ENCODE assay signal across 21 cellular contexts in genomic region chr10:88920198-88920597, GRCh38. TPM values are rescaled to one million over a fixed set of nuclear protein-coding genes. Genes with fewer than 3 reads are reported as not detected.
DNase-seq lines count a peak whose midpoint lies in the region; ATAC-seq, FAIRE-seq and TF ChIP-seq lines count a peak whose summit lies in the region.
"Had no signal": no experiment of that assay in that cellular context is flagged by ENCODE, and none has a peak within 500 bp of the region (broad histone marks: within the 10 kb centered on the region; RNA-seq: fewer than 3 reads in every experiment).

No MANE protein-coding gene starts in this region.

- peak; percentile 23 for FAIRE-seq in small intestine (lab: Jason Lieb, UNC)
- FAIRE-seq: D721Med had no signal

- no peak overlapping the region for H3K4me3 Mint-ChIP-seq in naive thymus-derived CD8-positive, alpha-beta T cell
- no peak overlapping the region for H3K4me3 Mint-ChIP-seq in GM23338
- no peak overlapping the region for H3K4me3 Mint-ChIP-seq in T-helper 17 cell

- TF ChIP-seq CTCF in GM23338 (conservative IDR thresholded peaks at IDR 0.05; ENCODE audit: low read depth in 2 of 2), result no peak

- H3K36me3 Mint-ChIP-seq in naive thymus-derived CD8-positive, alpha-beta T cell, result peaks cover 0 to 61% (median 12%) of the 10 kb centered on the region in 3 donors
- no peaks in the 10 kb centered on the region for H3K36me3 Mint-ChIP-seq in GM23338 (ENCODE audit: low read depth)
- peaks cover 5% of the 10 kb centered on the region for H3K36me3 Mint-ChIP-seq in T-helper 17 cell (ENCODE audit: low read depth)

- H3K79me2 ChIP-seq in GM23338 (replicated peaks; ENCODE audit: insufficient read depth), result no peaks in the 10 kb centered on the region

- H3K9me2 ChIP-seq in GM23338 (ENCODE audit: insufficient read depth), result no peaks in the 10 kb centered on the region

- no peaks in the 10 kb centered on the region for H3K27me3 Mint-ChIP-seq in naive thymus-derived CD8-positive, alpha-beta T cell
- H3K27me3 Mint-ChIP-seq in GM23338 (ENCODE audit: insufficient read depth, low read depth, poor library complexity) (no peaks in the 10 kb centered on the region), T-helper 17 cell (no peaks in the 10 kb centered on the region)

- POLR2A ChIA-PET in naive thymus-derived CD8-positive, alpha-beta T cell (lab: Charles Lee), result no interaction called here

- H3K27me3 ChIP-seq in small intestine (ENCODE audit: control insufficient read depth in 2 of 2, insufficient read depth in 2 of 2, low read length in 2 of 2) (no peaks in the 10 kb centered on the region), GM23338 (ENCODE audit: insufficient read depth) (no peaks in the 10 kb centered on the region)
- H3K27me3 ChIP-seq: Peyer's patch, SJSA1 had no signal

- H3K36me3 ChIP-seq in small intestine (ENCODE audit: control insufficient read depth in 2 of 2, insufficient read depth in 2 of 2, low read length in 2 of 2) (peaks cover 0 to 2% of the 10 kb centered on the region in 2 donors), GM23338 (ENCODE audit: insufficient read depth) (no peaks in the 10 kb centered on the region)
- H3K36me3 ChIP-seq: HAP-1 had no signal

- H3K4me1 ChIP-seq in small intestine (ENCODE audit: control insufficient read depth in 2 of 2, insufficient read depth in 1 of 2, low read depth in 1 of 2, low read length in 1 of 2) (no peaks in the 10 kb centered on the region), GM23338 (ENCODE audit: insufficient read depth) (no peaks in the 10 kb centered on the region)
- H3K4me1 ChIP-seq: HAP-1, Peyer's patch, SJSA1 had no signal

- H3K4me2 ChIP-seq in GM23338, result no peak overlapping the region

- no peaks in the 10 kb centered on the region for H3F3A ChIP-seq in GM23338 (replicated peaks; ENCODE audit: low read depth)

- no peaks in the 10 kb centered on the region for H4K20me1 ChIP-seq in GM23338 (replicated peaks; ENCODE audit: insufficient read depth)

- ATAC-seq in SK-N-SH treated with all-trans-retinoic acid at 6 μM for 48 hours (peak; percentile 48), GM23338 (no peak), GM18868 (IDR thresholded peaks at IDR 0.05; ENCODE audit: unreplicated experiment) (no peak), T-helper 17 cell (no peak)
- ATAC-seq in naive thymus-derived CD8-positive, alpha-beta T cell, result no peak

- H3K9me3 ChIP-seq in small intestine (ENCODE audit: control insufficient read depth, low read depth), result no peaks in the 10 kb centered on the region
- H3K9me3 ChIP-seq in T-helper 17 cell (ENCODE audit: control insufficient read depth, low read length, poor library complexity, severe bottlenecking), result no peaks in the 10 kb centered on the region
- H3K9me3 ChIP-seq: HAP-1, Peyer's patch, SJSA1 had no signal

- H3K4me3 ChIP-seq in small intestine (ENCODE audit: low read depth in 1 of 2, low read length in 2 of 2) (no peak overlapping the region), GM23338 (no peak overlapping the region)
- H3K4me3 ChIP-seq: HAP-1, Peyer's patch, SJSA1 had no signal

- WGBS in small intestine, 3 donors, result 44 to 47% (median 46%) methylated on average over 2 of the region's 2 CpGs

- H3K4me1 Mint-ChIP-seq in naive thymus-derived CD8-positive, alpha-beta T cell, result peaks cover 0 to 3% (median 1%) of the 10 kb centered on the region in 4 donors
- no peaks in the 10 kb centered on the region for H3K4me1 Mint-ChIP-seq in GM23338
- peaks cover 7% of the 10 kb centered on the region for H3K4me1 Mint-ChIP-seq in T-helper 17 cell

- no peak overlapping the region for H3K27ac Mint-ChIP-seq in naive thymus-derived CD8-positive, alpha-beta T cell
- H3K27ac Mint-ChIP-seq in GM23338, result no peak overlapping the region
- no peak overlapping the region for H3K27ac Mint-ChIP-seq in T-helper 17 cell

- DNase-seq in GM03348 (ENCODE audit: low spot score) (peak; percentile 21), fibroblast of peridontal ligament (ENCODE audit: extremely low read depth) (peak; percentile 67), small intestine (no peak), GM23338 (ENCODE audit: low spot score) (no peak), T-helper 17 cell (no peak)
- DNase-seq in naive thymus-derived CD8-positive, alpha-beta T cell, result no peak
- DNase-seq: AML-193; KBM-7; NCI-H1105 treated with DMSO at 0.1 percent for 48 hours; NCI-H1694; NCI-H2081 treated with DMSO at 0.1 percent for 48 hours; NCI-H510A; NCI-H748 treated with DMSO at 0.1 percent for 48 hours; NK-92 treated with Interleukin-12 subunit alpha and Interleukin-12 subunit beta, amount 100 ng/mL, for 24 hours; Peyer's patch had no signal

- H3K9me3 Mint-ChIP-seq in naive thymus-derived CD8-positive, alpha-beta T cell, result no peaks in the 10 kb centered on the region
- no peaks in the 10 kb centered on the region for H3K9me3 Mint-ChIP-seq in GM23338

- no peak overlapping the region for H2AFZ ChIP-seq in GM23338

- no peak overlapping the region for H3K27ac ChIP-seq in small intestine (ENCODE audit: low read depth in 1 of 2, low read length in 1 of 2)
- H3K27ac ChIP-seq in GM23338 (ENCODE audit: low read depth), result no peak overlapping the region
- H3K27ac ChIP-seq: C4-2B, Peyer's patch, SJSA1 had no signal

TF ChIP-seq in SK-N-SH treated with all-trans-retinoic acid at 6 μM for 48 hours, 23 proteins besides CTCF, POLR2A, EP300 and RAD21:
- TF ChIP-seq TCF4 (CRISPR knock-in tag; IDR thresholded peaks at IDR 0.05; ENCODE audit: borderline replicate concordance), result no peak
- peak; percentile 83 for TF ChIP-seq ISL1 (CRISPR knock-in tag; IDR thresholded peaks at IDR 0.05)
- TF ChIP-seq ZC3H10 (CRISPR knock-in tag; IDR thresholded peaks at IDR 0.05), result peak; percentile 71; the same call in 1 of the 2 replicates
- TF ChIP-seq TOX (CRISPR knock-in tag; IDR thresholded peaks at IDR 0.05; ENCODE audit: borderline replicate concordance), result peak; percentile 81; the same call in 1 of the 2 replicates
TF ChIP-seq in SK-N-SH treated with all-trans-retinoic acid at 6 μM for 48 hours: peak in this region for 3.

TF ChIP-seq in GM23338, 12 proteins besides CTCF, POLR2A, EP300 and RAD21:
- TF ChIP-seq STAT1 (IDR thresholded peaks at IDR 0.05; ENCODE audit: unreplicated experiment) (no peak), ZNF331 (CRISPR knock-in tag; IDR thresholded peaks at IDR 0.05; ENCODE audit: low read depth) (no peak), POLR2AphosphoS5 (IDR thresholded peaks at IDR 0.05; ENCODE audit: low read depth) (no peak), EZH2 (IDR thresholded peaks at IDR 0.05; ENCODE audit: low read depth, unreplicated experiment) (no peak), ETS1 (IDR thresholded peaks at IDR 0.05) (no peak), REST (IDR thresholded peaks at IDR 0.05; ENCODE audit: unreplicated experiment) (no peak)

RNA-seq across cellular contexts. Expression of gene ACTA2, which starts 32.4 kb away (rescaled TPM):
- polyA plus RNA-seq in small intestine (100 to 1,000 TPM in 1 of 3 donors, 10 to 100 TPM in 1, 1 to 10 TPM in 1; 6.5 to 274 (median 60.0) TPM), GM23338 (2016; fragmentation: Nextera tagmentation; extraction: Ambion mirVana) (3.4 and 3.9 TPM in 2 replicates)
- 1 to 10 TPM; 1.4 to 1.8 TPM for total RNA-seq in naive thymus-derived CD8-positive, alpha-beta T cell
- 1 to 10 TPM in 1 of 3 donors, under 1 TPM in 1, not detected in 1; 0.34 to 9.7 TPM for polyA plus RNA-seq in naive thymus-derived CD8-positive, alpha-beta T cell
- total RNA-seq in GM23338 (2014; rRNA removed; shearing (Covaris generic)), result 2.4 and 9.4 TPM in 2 replicates
- total RNA-seq in T-helper 17 cell, result 1 to 10 TPM; 3.8 to 4.6 TPM

RNA-seq across cellular contexts. Expression of gene STAMBPL1, which starts 40.2 kb away (rescaled TPM):
- 10 to 100 TPM in 1 of 3 donors, 1 to 10 TPM in 2; 2.9 to 10.1 (median 8.6) TPM for polyA plus RNA-seq in small intestine
- total RNA-seq in naive thymus-derived CD8-positive, alpha-beta T cell, result 10 to 100 TPM; 23.3 to 23.9 TPM
- 1 to 10 TPM; 5.5 to 7.0 (median 6.3) TPM for polyA plus RNA-seq in naive thymus-derived CD8-positive, alpha-beta T cell
- total RNA-seq in GM23338 (2014; rRNA removed; shearing (Covaris generic)), result 11.5 and 12.5 TPM in 2 replicates
- polyA plus RNA-seq in GM23338 (2016; fragmentation: Nextera tagmentation; extraction: Ambion mirVana), result 1.8 and 2.5 TPM in 2 replicates
- total RNA-seq in T-helper 17 cell, result 10 to 100 TPM; 20.7 to 32.3 TPM

Comparison
In these comparisons a context has a peak if more than half of its experiments do, and no peak if none do; other contexts are left out.
1. DNase-seq: peak in GM03348 (single experiment) and fibroblast of peridontal ligament (single experiment); none in small intestine (single experiment), naive thymus-derived CD8-positive, alpha-beta T cell (0 of 10), GM23338 (single experiment) and T-helper 17 cell (0 of 3).